Comparison of ENCODE assay signal across 19 cellular contexts in the genomic region with DNA sequence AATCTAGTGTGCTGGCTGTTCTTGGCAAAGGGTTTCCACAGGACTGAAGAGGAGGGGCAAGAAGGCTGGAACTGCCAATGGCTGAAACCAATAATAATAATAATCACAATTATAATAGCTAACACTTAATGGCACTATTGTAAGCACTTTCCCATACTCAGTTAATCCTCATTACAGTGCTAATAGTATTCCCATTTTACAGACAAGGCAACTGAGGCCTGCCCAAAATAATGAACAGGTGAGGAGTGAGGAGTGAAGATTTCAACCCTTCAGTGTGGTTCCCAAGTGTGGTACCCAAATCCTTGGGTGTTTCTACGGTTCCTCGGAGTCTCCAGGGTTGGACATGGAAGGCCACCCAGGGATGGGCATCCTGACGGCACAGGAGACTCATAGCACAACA.
"Had no signal": no experiment of that assay in that cellular context is flagged by ENCODE, and none has a peak within 500 bp of the region (broad histone marks: within the 10 kb centered on the region; RNA-seq: fewer than 3 reads in every experiment).

No MANE protein-coding gene starts in this region.

- H3K27ac Mint-ChIP-seq: naive B cell; stimulated activated naive CD8-positive, alpha-beta T cell treated with anti-CD3 and anti-CD28 coated beads, Interleukin-15, Interleukin-2, amounts not matched to agents 100 ng/mL and 50 ng/mL, for 24 hours had no signal

- H3K4me1 ChIP-seq: gastrocnemius medialis, right atrium auricular region, tibial nerve, upper lobe of right lung had no signal

- H3K4me3 ChIP-seq: esophagus muscularis mucosa, gastrocnemius medialis, heart right ventricle, ovary, right atrium auricular region, testis, tibial nerve, upper lobe of right lung, vagina had no signal

- ATAC-seq: effector memory CD8-positive, alpha-beta T cell; gastrocnemius medialis; heart right ventricle; upper lobe of right lung had no signal

- H3K27me3 Mint-ChIP-seq: effector memory CD8-positive, alpha-beta T cell; stimulated activated naive CD8-positive, alpha-beta T cell treated with anti-CD3 and anti-CD28 coated beads, Interleukin-15, Interleukin-2, amounts not matched to agents 100 ng/mL and 50 ng/mL, for 24 hours had no signal

- H3K36me3 ChIP-seq: esophagus muscularis mucosa, gastrocnemius medialis, heart right ventricle, ovary, right atrium auricular region, tibial nerve, upper lobe of right lung, vagina had no signal

- H3K4me3 Mint-ChIP-seq: naive B cell; stimulated activated naive CD8-positive, alpha-beta T cell treated with anti-CD3 and anti-CD28 coated beads, Interleukin-15, Interleukin-2, amounts not matched to agents 100 ng/mL and 50 ng/mL, for 24 hours had no signal

- H3K27ac ChIP-seq: epithelial cell of prostate, esophagus muscularis mucosa, gastrocnemius medialis, heart right ventricle, ovary, right atrium auricular region, testis, tibial nerve, upper lobe of right lung, vagina had no signal

- H3K9me3 ChIP-seq: esophagus muscularis mucosa, gastrocnemius medialis, heart right ventricle, ovary, right atrium auricular region, testis, tibial nerve, upper lobe of right lung, vagina had no signal

- H3K9me3 Mint-ChIP-seq: effector memory CD8-positive, alpha-beta T cell; naive B cell; stimulated activated naive CD8-positive, alpha-beta T cell treated with anti-CD3 and anti-CD28 coated beads, Interleukin-15, Interleukin-2, amounts not matched to agents 100 ng/mL and 50 ng/mL, for 24 hours had no signal

- DNase-seq: cortex of kidney; effector memory CD8-positive, alpha-beta T cell; gastrocnemius medialis; heart right ventricle; hypothalamus; kidney glomerular epithelial cell; mesendoderm; naive B cell; ovary; small intestine; stimulated activated CD4-positive, alpha-beta T cell treated with anti-CD3 and anti-CD28 coated beads, Interleukin-12 subunit alpha, Interleukin-12 subunit beta, amount 100 ng/mL, for 4 hours; testis; upper lobe of right lung had no signal

- H3K27me3 ChIP-seq: esophagus muscularis mucosa, gastrocnemius medialis, heart right ventricle, ovary, right atrium auricular region, testis, tibial nerve, upper lobe of right lung, vagina had no signal

- H3K36me3 Mint-ChIP-seq: naive B cell had no signal
